Comparison of ENCODE assay signal across 17 cellular contexts in genomic region chr11:96008161-96008560, GRCh38.
DNase-seq lines count a peak whose midpoint lies in the region; ATAC-seq and TF ChIP-seq lines count a peak whose summit lies in the region.
"Had no signal": no experiment of that assay in that cellular context is flagged by ENCODE, and none has a peak within 500 bp of the region (broad histone marks: within the 10 kb centered on the region; RNA-seq: fewer than 3 reads in every experiment).

No MANE protein-coding gene starts in this region.

- no peaks in the 10 kb centered on the region for H3K9me3 Mint-ChIP-seq in activated CD8-positive, alpha-beta T cell treated with anti-CD3 and anti-CD28 coated beads, Interleukin-2, amount 10 ng/mL, durations not matched to agents 7 days and 5 days (ENCODE audit: insufficient read depth)

- no peaks in the 10 kb centered on the region for H3K27me3 Mint-ChIP-seq in activated CD8-positive, alpha-beta T cell treated with anti-CD3 and anti-CD28 coated beads, Interleukin-2, amount 10 ng/mL, durations not matched to agents 7 days and 5 days (ENCODE audit: low read depth)

- H3K27me3 ChIP-seq in smooth muscle cell (ENCODE audit: low read depth) = no peaks in the 10 kb centered on the region
- H3K27me3 ChIP-seq: BLaER1 had no signal

- no peaks in the 10 kb centered on the region for H3K9me3 ChIP-seq in smooth muscle cell (replicated peaks; ENCODE audit: low read depth)
- H3K9me3 ChIP-seq: BLaER1, HAP-1 had no signal

- CTCF ChIA-PET in activated CD8-positive, alpha-beta T cell treated with anti-CD3 and anti-CD28 coated beads, Interleukin-2, amount 10 ng/mL, durations not matched to agents 7 days and 5 days (lab: Charles Lee) = no interaction called here

- POLR2A ChIA-PET in activated CD8-positive, alpha-beta T cell treated with anti-CD3 and anti-CD28 coated beads, Interleukin-2, amount 10 ng/mL, durations not matched to agents 7 days and 5 days (lab: Charles Lee) = no interaction called here

- H3K4me2 ChIP-seq in smooth muscle cell = peak overlapping the region; percentile 53
- H3K4me2 ChIP-seq: BLaER1 had no signal

- peaks cover 21% of the 10 kb centered on the region for H3K4me1 Mint-ChIP-seq in activated CD8-positive, alpha-beta T cell treated with anti-CD3 and anti-CD28 coated beads, Interleukin-2, amount 10 ng/mL, durations not matched to agents 7 days and 5 days (ENCODE audit: low read depth)

- DNase-seq in ELR (ENCODE audit: low read depth) = peak; percentile 54
- DNase-seq in fibroblast of peridontal ligament (ENCODE audit: extremely low read depth) = peak; percentile 98
- no peak for DNase-seq in smooth muscle cell (lab: John Stamatoyannopoulos, UW; ENCODE audit: unreplicated experiment)
- DNase-seq in activated CD8-positive, alpha-beta T cell treated with anti-CD3 and anti-CD28 coated beads, Interleukin-2, amount 10 ng/mL, durations not matched to agents 7 days and 5 days = no peak
- no peak for DNase-seq in DMS153 (lab: John Stamatoyannopoulos, UW)
- DNase-seq in NCI-H128 (lab: John Stamatoyannopoulos, UW; ENCODE audit: unreplicated experiment) = no peak
- DNase-seq: ACHN, NCI-H146, NCI-H2107, NCI-H226 had no signal

- H3K27ac Mint-ChIP-seq in activated CD8-positive, alpha-beta T cell treated with anti-CD3 and anti-CD28 coated beads, Interleukin-2, amount 10 ng/mL, durations not matched to agents 7 days and 5 days = no peak overlapping the region

- ATAC-seq in SK-N-SH treated with all-trans-retinoic acid at 6 μM for 48 hours = peak; percentile 34; the same call in 2 of the 3 replicates
- no peak for ATAC-seq in activated CD8-positive, alpha-beta T cell treated with anti-CD3 and anti-CD28 coated beads, Interleukin-2, amount 10 ng/mL, durations not matched to agents 7 days and 5 days
- ATAC-seq: GM12878, Panc1, Right ventricle myocardium inferior had no signal

- no peak overlapping the region for H3K4me3 ChIP-seq in smooth muscle cell
- H3K4me3 ChIP-seq: BLaER1, GM12878, HAP-1, SK-N-MC had no signal

- H3K79me2 ChIP-seq in smooth muscle cell (ENCODE audit: low read depth) = peaks cover 73% of the 10 kb centered on the region

- 40% methylated on average over 3 of the region's 3 CpGs for WGBS in smooth muscle cell (ENCODE audit: low lambda C conversion rate)

- no peak overlapping the region for H2AFZ ChIP-seq in smooth muscle cell (ENCODE audit: low read depth)

- peak overlapping the region; percentile 97 for H3K27ac ChIP-seq in smooth muscle cell (ENCODE audit: low read depth)
- H3K27ac ChIP-seq: BLaER1, SK-N-MC had no signal

- H3K4me3 Mint-ChIP-seq in activated CD8-positive, alpha-beta T cell treated with anti-CD3 and anti-CD28 coated beads, Interleukin-2, amount 10 ng/mL, durations not matched to agents 7 days and 5 days = no peak overlapping the region

- TF ChIP-seq CTCF in smooth muscle cell (IDR thresholded peaks at IDR 0.05; ENCODE audit: borderline replicate concordance, insufficient read depth, poor library complexity, severe bottlenecking) = no peak

- peaks cover 16% of the 10 kb centered on the region for H3K4me1 ChIP-seq in smooth muscle cell (ENCODE audit: low read depth)

- H3F3A ChIP-seq in smooth muscle cell (ENCODE audit: low read depth) = peaks cover 19% of the 10 kb centered on the region

- no peaks in the 10 kb centered on the region for H3K36me3 ChIP-seq in smooth muscle cell (ENCODE audit: low read depth)
- H3K36me3 ChIP-seq: BLaER1, HAP-1 had no signal

- peaks cover 14% of the 10 kb centered on the region for H3K36me3 Mint-ChIP-seq in activated CD8-positive, alpha-beta T cell treated with anti-CD3 and anti-CD28 coated beads, Interleukin-2, amount 10 ng/mL, durations not matched to agents 7 days and 5 days (ENCODE audit: low read depth)

- no peaks in the 10 kb centered on the region for H4K20me1 ChIP-seq in smooth muscle cell (ENCODE audit: low read depth)
- H4K20me1 ChIP-seq: BLaER1 had no signal

- H3K9ac ChIP-seq in smooth muscle cell (ENCODE audit: low read depth) = peak overlapping the region; percentile 6
- H3K9ac ChIP-seq: BLaER1 had no signal

TF ChIP-seq in SK-N-SH treated with all-trans-retinoic acid at 6 μM for 48 hours, 23 proteins besides CTCF, POLR2A, EP300 and RAD21:
- TF ChIP-seq BACH2 (CRISPR knock-in tag; IDR thresholded peaks at IDR 0.05; ENCODE audit: borderline replicate concordance) = no peak
- TF ChIP-seq TOX (CRISPR knock-in tag; IDR thresholded peaks at IDR 0.05; ENCODE audit: borderline replicate concordance) = no peak
- TF ChIP-seq OSR1 (CRISPR knock-in tag; IDR thresholded peaks at IDR 0.05) = no peak
- TF ChIP-seq CREB5 (CRISPR knock-in tag; IDR thresholded peaks at IDR 0.05; ENCODE audit: low read depth) = no peak
- TF ChIP-seq ZNF8 (CRISPR knock-in tag; IDR thresholded peaks at IDR 0.05) = no peak
- TF ChIP-seq SNAI2 (CRISPR knock-in tag; IDR thresholded peaks at IDR 0.05) = no peak
- no peak for TF ChIP-seq ZFP30 (CRISPR knock-in tag; IDR thresholded peaks at IDR 0.05)
- TF ChIP-seq RARB (CRISPR knock-in tag; IDR thresholded peaks at IDR 0.05) = no peak

Comparison
In these comparisons a context has a peak if more than half of its experiments do, and no peak if none do; other contexts are left out.
1. DNase-seq: peak in ELR (single experiment) and fibroblast of peridontal ligament (single experiment); none in smooth muscle cell (single experiment), activated CD8-positive, alpha-beta T cell treated with anti-CD3 and anti-CD28 coated beads, Interleukin-2, amount 10 ng/mL, durations not matched to agents 7 days and 5 days (single experiment), DMS153 (single experiment) and NCI-H128 (single experiment).